8 cellular contexts compared by ENCODE assay signal in genomic region chr14:21300892-21301291, GRCh38. TPM values are rescaled to one million over a fixed set of nuclear protein-coding genes. Genes with fewer than 3 reads are reported as not detected.
DNase-seq lines count a peak whose midpoint lies in the region; ATAC-seq and TF ChIP-seq lines count a peak whose summit lies in the region.

No MANE protein-coding gene starts in this region.

- 0% methylated on average over 3 of the region's 30 CpGs; no CpG with 5 or more reads in 1 of the 2 experiments for WGBS in IMR-90 (ENCODE audit: extremely low coverage in 2 of 2, insufficient read length in 1 of 2), 2 experiments

- CTCF ChIA-PET in IMR-90 (lab: Yijun Ruan, JAX), result no interaction called here
- CTCF ChIA-PET in activated CD8-positive, alpha-beta T cell treated with anti-CD3 and anti-CD28 coated beads for 36 hours (lab: Charles Lee), result no interaction called here

- H3K4me3 ChIP-seq in IMR-90 (ENCODE audit: insufficient read depth, low read depth, low read length) (no peak overlapping the region; the same call in 1 of the 2 replicates), fibroblast of the aortic adventitia (ENCODE audit: low read depth, low read length) (peak overlapping the region; percentile 37)

- H3K14ac ChIP-seq in IMR-90 (replicated peaks; ENCODE audit: low read depth, low read length), result no peak overlapping the region

- H2BK120ac ChIP-seq in IMR-90 (ENCODE audit: low read depth, low read length), result no peak overlapping the region

- TF ChIP-seq RAD21 in IMR-90 (IDR thresholded peaks at IDR 0.05; ENCODE audit: low read length), result no peak

- no peaks in the 10 kb centered on the region for H3K79me1 ChIP-seq in IMR-90 (ENCODE audit: low read depth in 1 of 2, low read length in 2 of 2)

- no peak overlapping the region for H4K5ac ChIP-seq in IMR-90 (ENCODE audit: low read depth, low read length)

- TF ChIP-seq POLR2A in IMR-90 (IDR thresholded peaks at IDR 0.05; ENCODE audit: low read depth, low read length), result no peak

- no peaks in the 10 kb centered on the region for H3K9me3 ChIP-seq in IMR-90 (ENCODE audit: control insufficient read depth, insufficient read depth, low read length)

- TF ChIP-seq CTCF in IMR-90 (conservative IDR thresholded peaks at IDR 0.05; ENCODE audit: low read depth, low read length) (no peak), fibroblast of the aortic adventitia (IDR thresholded peaks at IDR 0.05; ENCODE audit: insufficient read depth, low read length) (no peak)
- no peak for TF ChIP-seq CTCF in activated CD8-positive, alpha-beta T cell treated with anti-CD3 and anti-CD28 coated beads for 36 hours (IDR thresholded peaks at IDR 0.05)

- no peak overlapping the region for H3K9ac ChIP-seq in IMR-90 (ENCODE audit: low read depth, low read length)

- peak; percentile 15 for DNase-seq in ACHN
- no peak for DNase-seq in IMR-90
- DNase-seq in activated CD8-positive, alpha-beta T cell treated with anti-CD3 and anti-CD28 coated beads for 36 hours, result peak; percentile 44
- DNase-seq in fibroblast of the aortic adventitia (ENCODE audit: low read depth), result no peak
- DNase-seq in posterior cingulate gyrus, result peak in 9 of 10 donors; percentile 15 to 86 (median 37)
- DNase-seq in SHP77 treated with DMSO at 0.1 percent for 48 hours (lab: John Stamatoyannopoulos, UW), result no peak

- no peaks in the 10 kb centered on the region for H4K20me1 ChIP-seq in IMR-90 (ENCODE audit: insufficient read depth, low read length)

- dilution Hi-C loops in IMR-90 (cut with HindIII; ENCODE audit: low sequenced_read_pairs, unreplicated experiment), result no loop called here

- no peak overlapping the region for H4K91ac ChIP-seq in IMR-90 (ENCODE audit: insufficient read depth, low read depth, low read length)

- no peak overlapping the region for H4K8ac ChIP-seq in IMR-90 (ENCODE audit: low read depth in 2 of 2, low read length in 2 of 2)

- no peaks in the 10 kb centered on the region for H3K9me1 ChIP-seq in IMR-90 (ENCODE audit: insufficient read depth, low read length)

- H2BK20ac ChIP-seq in IMR-90 (ENCODE audit: low read depth, low read length), result no peak overlapping the region

- no peak overlapping the region for H3K4ac ChIP-seq in IMR-90 (ENCODE audit: low read depth, low read length)

- BruUV-seq in IMR-90 (replicated peaks; lab: Mats Ljungman, UMichigan), result no TSS peak

- intact Hi-C loops in IMR-90 (cut with micrococcal nuclease), result no loop called here
- intact Hi-C loops in activated CD8-positive, alpha-beta T cell treated with anti-CD3 and anti-CD28 coated beads for 36 hours (cut with micrococcal nuclease), result no loop called here
- intact Hi-C loops in posterior cingulate gyrus (cut with DNase I), result no loop called here

- H3K18ac ChIP-seq in IMR-90 (ENCODE audit: low read depth, low read length), result no peak overlapping the region

- H3K27me3 ChIP-seq in IMR-90 (ENCODE audit: control insufficient read depth, insufficient read depth, low read length), result peaks cover 23% of the 10 kb centered on the region

- no peaks in the 10 kb centered on the region for H3K4me1 ChIP-seq in IMR-90 (ENCODE audit: control insufficient read depth, insufficient read depth, low read length)

- H3K27me3 Mint-ChIP-seq in activated CD8-positive, alpha-beta T cell treated with anti-CD3 and anti-CD28 coated beads for 36 hours, result peaks cover 13% of the 10 kb centered on the region

- in situ Hi-C loops in ACHN (cut with HindIII; ENCODE audit: low pct_ligation_motif_present, low pct_unique_long_range_greater_than_20kb, low sequenced_read_pairs), result no loop called here
- in situ Hi-C loops in IMR-90 (cut with MboI; ENCODE audit: low sequenced_read_pairs), result no loop called here

- peak overlapping the region; percentile 46 for H2AFZ ChIP-seq in IMR-90 (replicated peaks; ENCODE audit: low read length, poor library complexity)

- no peak overlapping the region for H2AK5ac ChIP-seq in IMR-90 (ENCODE audit: low read depth, low read length)

- no peak overlapping the region for H2BK15ac ChIP-seq in IMR-90 (ENCODE audit: low read depth, low read length)

- POLR2A ChIA-PET in IMR-90 (lab: Charles Lee; ENCODE audit: unreplicated experiment), result no interaction called here
- POLR2A ChIA-PET in activated CD8-positive, alpha-beta T cell treated with anti-CD3 and anti-CD28 coated beads for 36 hours (lab: Charles Lee), result no interaction called here

- H3K27ac ChIP-seq in IMR-90 (ENCODE audit: insufficient read depth, low read length), result no peak overlapping the region

- peak; percentile 46 for ATAC-seq in IMR-90 (ENCODE audit: low read depth)
- peak; percentile 77 for ATAC-seq in activated CD8-positive, alpha-beta T cell treated with anti-CD3 and anti-CD28 coated beads for 36 hours
- no peak for ATAC-seq in GM21737 (IDR thresholded peaks at IDR 0.05; ENCODE audit: unreplicated experiment)
- no peak for ATAC-seq in GM21576 (IDR thresholded peaks at IDR 0.05; ENCODE audit: unreplicated experiment)

- H3K36me3 ChIP-seq in IMR-90 (ENCODE audit: control insufficient read depth, insufficient read depth, low read length), result no peaks in the 10 kb centered on the region

- no peak overlapping the region for H3K56ac ChIP-seq in IMR-90 (ENCODE audit: extremely low read depth, insufficient read depth, low read length)

- H3K36me3 Mint-ChIP-seq in activated CD8-positive, alpha-beta T cell treated with anti-CD3 and anti-CD28 coated beads for 36 hours (ENCODE audit: low read depth), result no peaks in the 10 kb centered on the region

- H3K23ac ChIP-seq in IMR-90 (ENCODE audit: low read depth, low read length), result no peak overlapping the region

- H3K27ac Mint-ChIP-seq in activated CD8-positive, alpha-beta T cell treated with anti-CD3 and anti-CD28 coated beads for 36 hours, result no peak overlapping the region

- H2BK5ac ChIP-seq in IMR-90 (ENCODE audit: low read depth, low read length, poor library complexity, severe bottlenecking), result no peak overlapping the region

- peak overlapping the region; percentile 89 for H3K4me2 ChIP-seq in IMR-90 (ENCODE audit: low read depth, low read length)

- H3K4me1 Mint-ChIP-seq in activated CD8-positive, alpha-beta T cell treated with anti-CD3 and anti-CD28 coated beads for 36 hours (ENCODE audit: low read depth), result peaks cover 6% of the 10 kb centered on the region

- H3K4me3 Mint-ChIP-seq in activated CD8-positive, alpha-beta T cell treated with anti-CD3 and anti-CD28 coated beads for 36 hours, result peak overlapping the region; percentile 27

- H3K9me3 Mint-ChIP-seq in activated CD8-positive, alpha-beta T cell treated with anti-CD3 and anti-CD28 coated beads for 36 hours, result no peaks in the 10 kb centered on the region

- no peak overlapping the region for H2AK9ac ChIP-seq in IMR-90 (replicated peaks; ENCODE audit: low read depth, low read length, poor library complexity)

TF ChIP-seq in IMR-90, 13 proteins besides CTCF, POLR2A, EP300 and RAD21:
- TF ChIP-seq BHLHE40 (IDR thresholded peaks at IDR 0.05; ENCODE audit: low read depth, low read length) (no peak), FOS (IDR thresholded peaks at IDR 0.05; ENCODE audit: low read depth, low read length) (no peak), NFE2L2 (IDR thresholded peaks at IDR 0.05; ENCODE audit: low read depth, low read length) (no peak), MAFK (IDR thresholded peaks at IDR 0.05; ENCODE audit: low read depth, low read length) (no peak), MXI1 (IDR thresholded peaks at IDR 0.05; ENCODE audit: borderline replicate concordance, low read depth, low read length) (no peak), CHD1 (IDR thresholded peaks at IDR 0.05; ENCODE audit: low read depth, low read length) (no peak), RFX5 (IDR thresholded peaks at IDR 0.05; ENCODE audit: low read depth, low read length) (no peak), RCOR1 (IDR thresholded peaks at IDR 0.05; ENCODE audit: insufficient replicate concordance, low read length) (no peak), SMC3 (IDR thresholded peaks at IDR 0.05; ENCODE audit: low read depth, low read length) (no peak), MAZ (IDR thresholded peaks at IDR 0.05; ENCODE audit: borderline replicate concordance, low read depth, low read length) (no peak), ELK1 (IDR thresholded peaks at IDR 0.05; ENCODE audit: borderline replicate concordance, low read depth, low read length) (no peak), CEBPB (IDR thresholded peaks at IDR 0.05; ENCODE audit: low read depth, low read length) (no peak), USF2 (IDR thresholded peaks at IDR 0.05; ENCODE audit: low read depth, low read length) (no peak)

RNA-seq across cellular contexts. Expression of gene RPGRIP1, which starts 21.0 kb away (rescaled TPM):
- not detected in 2 replicates for total RNA-seq in IMR-90 (2012; rRNA removed)
- not detected in 2 replicates for polyA plus RNA-seq in IMR-90 (2012; rRNA removed)
- polyA plus RNA-seq in IMR-90 (2012; cell fraction: cytosol; rRNA removed), result not detected in 2 replicates
- not detected in 2 replicates for polyA plus RNA-seq in IMR-90 (2012; cell fraction: nucleus; rRNA removed; ENCODE audit: low replicate concordance)
- not detected for total RNA-seq in activated CD8-positive, alpha-beta T cell treated with anti-CD3 and anti-CD28 coated beads for 36 hours
- total RNA-seq in fibroblast of the aortic adventitia (ENCODE audit: low replicate concordance), result not detected in 2 replicates

RNA-seq across cellular contexts. Expression of gene HNRNPC, which starts 31.6 kb away (rescaled TPM):
- total RNA-seq in IMR-90 (2012; rRNA removed) (308 and 548 TPM in 2 replicates), fibroblast of the aortic adventitia (ENCODE audit: low replicate concordance) (458 and 913 TPM in 2 replicates)
- polyA plus RNA-seq in IMR-90 (2012; rRNA removed), result 366 and 615 TPM in 2 replicates
- 170 and 542 TPM in 2 replicates for polyA plus RNA-seq in IMR-90 (2012; cell fraction: cytosol; rRNA removed)
- 75.4 and 293 TPM in 2 replicates for polyA plus RNA-seq in IMR-90 (2012; cell fraction: nucleus; rRNA removed; ENCODE audit: low replicate concordance)
- total RNA-seq in activated CD8-positive, alpha-beta T cell treated with anti-CD3 and anti-CD28 coated beads for 36 hours, result 1,000 to 10,000 TPM; 1,078 to 1,115 TPM

Comparison
In these comparisons a context has a peak if more than half of its experiments do, and no peak if none do; other contexts are left out.
1. DNase-seq: peak in ACHN (single experiment), activated CD8-positive, alpha-beta T cell treated with anti-CD3 and anti-CD28 coated beads for 36 hours (single experiment) and posterior cingulate gyrus (9 of 10); none in IMR-90 (single experiment), fibroblast of the aortic adventitia (single experiment) and SHP77 treated with DMSO at 0.1 percent for 48 hours (single experiment).
2. ATAC-seq: peak in IMR-90 (single experiment) and activated CD8-positive, alpha-beta T cell treated with anti-CD3 and anti-CD28 coated beads for 36 hours (single experiment); none in GM21737 (single experiment) and GM21576 (single experiment).